In genomic region chr11:132242662-132243061, GRCh38 we compare ENCODE assay signal across 18 cellular contexts.
"Had no signal": no experiment of that assay in that cellular context is flagged by ENCODE, and none has a peak within 500 bp of the region (broad histone marks: within the 10 kb centered on the region; RNA-seq: fewer than 3 reads in every experiment).

No MANE protein-coding gene starts in this region.

- DNase-seq: activated CD4-positive, alpha-beta memory T cell treated with anti-CD3 and anti-CD28 coated beads for 36 hours; activated CD4-positive, alpha-beta T cell treated with anti-CD3 and anti-CD28 coated beads, Interleukin-2, amount 10 ng/mL, durations not matched to agents 7 days and 5 days; activated CD4-positive, CD25-positive, alpha-beta regulatory T cell; activated CD8-positive, alpha-beta memory T cell treated with anti-CD3 and anti-CD28 coated beads for 24 hours; activated effector memory CD4-positive, alpha-beta T cell treated with anti-CD3 and anti-CD28 coated beads, Interleukin-2, amount 50 U/mL, for 16 hours; activated naive CD4-positive, alpha-beta T cell treated with anti-CD3 and anti-CD28 coated beads for 36 hours; activated T-cell treated with anti-CD3 and anti-CD28 coated beads, Interleukin-2, amount 50 U/mL, for 4 hours; amygdala; KG1; NCI-H187; NCI-H2107; NCI-H510A treated with DMSO at 0.1 percent for 48 hours; NCI-H774; NK-92 treated with Interleukin-12 subunit alpha and Interleukin-12 subunit beta, amount 100 ng/mL, for 24 hours; RPMI8226; T-cell had no signal

- ATAC-seq: activated T-cell treated with anti-CD3 and anti-CD28 coated beads, Interleukin-2, amount 50 U/mL, for 4 hours; Panc1; Right ventricle myocardium inferior; T-cell had no signal
